In genomic region chr4:104064650-104065577, GRCh38 we compare ENCODE assay signal across 8 cellular contexts.
DNase-seq lines count a peak whose midpoint lies in the region; ATAC-seq and TF ChIP-seq lines count a peak whose summit lies in the region.

No MANE protein-coding gene starts in this region.

- H3K27ac ChIP-seq in thoracic aorta = no peak overlapping the region

- H3K27me3 ChIP-seq in thoracic aorta (replicated peaks; ENCODE audit: insufficient read depth) = no peaks in the 10 kb centered on the region

- DNase-seq in COLO829 (ENCODE audit: low spot score) (peak; percentile 40), NCI-H2227 treated with DMSO at 0.1 percent for 48 hours (lab: John Stamatoyannopoulos, UW) (peak; percentile 60), astrocyte of the hippocampus (ENCODE audit: low read depth, low spot score) (peak; percentile 68), islet precursor cell (peak; percentile 76), thoracic aorta (ENCODE audit: low spot score) (no peak), germinal center (ENCODE audit: low spot score) (no peak)

- no peak overlapping the region for H3K4me3 ChIP-seq in thoracic aorta

- no peaks in the 10 kb centered on the region for H3K9me3 ChIP-seq in thoracic aorta

- H3K36me3 ChIP-seq in thoracic aorta = no peaks in the 10 kb centered on the region

- ATAC-seq in GM18909 (IDR thresholded peaks at IDR 0.05; ENCODE audit: poor library complexity, unreplicated experiment) (peak; percentile 86), HG03135 (IDR thresholded peaks at IDR 0.05; ENCODE audit: unreplicated experiment) (peak; percentile 81), thoracic aorta (ENCODE audit: insufficient number of reproducible peaks, low FRiP score, low read depth) (no peak)

- peak; percentile 38 for TF ChIP-seq CTCF in thoracic aorta (IDR thresholded peaks at IDR 0.05)

- no peaks in the 10 kb centered on the region for H3K4me1 ChIP-seq in thoracic aorta (ENCODE audit: control insufficient read depth in 1 of 2, low read depth in 2 of 2)

Comparison
In these comparisons a context has a peak if more than half of its experiments do, and no peak if none do; other contexts are left out.
1. DNase-seq: peak in COLO829 (single experiment), NCI-H2227 treated with DMSO at 0.1 percent for 48 hours (single experiment), astrocyte of the hippocampus (single experiment) and islet precursor cell (single experiment); none in thoracic aorta (single experiment) and germinal center (single experiment).